8 cellular contexts compared by ENCODE assay signal in the genomic region with DNA sequence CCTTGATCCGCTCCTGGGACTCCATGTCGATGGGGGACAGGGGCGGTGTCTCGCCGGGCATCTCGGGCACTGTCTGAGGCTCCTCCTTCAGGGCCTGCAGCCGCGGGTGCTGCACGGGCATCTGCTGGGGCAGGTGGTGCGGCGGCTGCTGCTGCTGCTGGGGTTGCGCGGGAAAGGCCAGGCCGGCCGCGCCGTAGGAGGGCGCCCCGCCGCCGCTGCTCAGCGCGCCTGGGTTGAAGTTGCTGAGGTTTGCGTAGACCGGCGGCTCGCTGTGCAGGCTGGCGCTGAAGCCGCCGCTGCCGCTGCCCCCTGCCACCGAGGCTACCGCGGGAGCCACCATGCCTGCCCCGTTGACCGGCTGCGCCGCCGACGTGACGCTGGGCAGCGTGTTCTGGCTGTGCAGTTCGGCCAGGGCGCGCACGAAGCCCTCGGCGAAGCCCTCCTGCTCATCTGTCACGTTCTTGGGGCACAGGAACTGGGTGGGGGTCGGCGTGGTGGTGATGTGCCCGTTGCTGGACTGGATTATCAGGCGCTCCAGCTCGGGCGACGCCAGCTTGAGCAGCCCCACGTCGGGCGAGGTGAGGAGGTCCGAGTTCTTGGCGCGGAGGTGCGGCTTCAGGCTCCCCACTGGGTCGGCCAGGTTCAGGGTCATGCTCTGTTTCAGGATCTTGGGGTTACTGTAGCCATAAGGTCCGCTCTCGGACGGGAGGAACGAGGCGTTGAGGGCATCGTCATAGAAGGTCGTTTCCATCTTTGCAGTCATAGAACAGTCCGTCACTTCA. TPM values are rescaled to one million over a fixed set of nuclear protein-coding genes. Genes with fewer than 3 reads are reported as not detected.
A peak's percentile ranks its signal among the peaks of the same experiment; 100 is the strongest.
DNase-seq lines count a peak whose midpoint lies in the region; ATAC-seq and TF ChIP-seq lines count a peak whose summit lies in the region.

No MANE protein-coding gene starts in this region.

- TF ChIP-seq CTCF in HEK293 (tag by site-specific recombination; IDR thresholded peaks at IDR 0.05) (no peak), foreskin fibroblast (IDR thresholded peaks at IDR 0.05; ENCODE audit: low read depth, low read length) (no peak), neural progenitor cell (IDR thresholded peaks at IDR 0.05) (no peak)

- peaks cover 32% of the 10 kb centered on the region for H3K4me1 Mint-ChIP-seq in neural progenitor cell

- peak overlapping the region; percentile 97 for H3K27ac ChIP-seq in HEK293 (ENCODE audit: extremely low read depth, low read depth, low read length)
- no peak overlapping the region for H3K27ac ChIP-seq in neural progenitor cell
- peak overlapping the region; percentile 100 for H3K27ac ChIP-seq in subcutaneous abdominal adipose tissue (ENCODE audit: low read depth, low read length)

- peak overlapping the region; percentile 84 for H3K4me2 ChIP-seq in neural progenitor cell

- H3K9me3 ChIP-seq in HEK293 (ENCODE audit: control insufficient read depth, insufficient read depth, low read depth, low read length): no peaks in the 10 kb centered on the region
- no peaks in the 10 kb centered on the region for H3K9me3 ChIP-seq in neural progenitor cell (ENCODE audit: low read depth)
- no peaks in the 10 kb centered on the region for H3K9me3 ChIP-seq in subcutaneous abdominal adipose tissue (ENCODE audit: control insufficient read depth in 5 of 5, low read length in 5 of 5)

- peak overlapping the region; percentile 95 for H3K27ac Mint-ChIP-seq in neural progenitor cell

- CTCF ChIA-PET in HEK293 (lab: Yijun Ruan, JAX): interaction anchor here (0.6 to 1.5 kb wide), 5 partner anchors 14 to 431 kb away, joined by 3 to 5 read pairs (median 4); no protein-coding TSS in a partner anchor

- H3K4me1 ChIP-seq in HEK293 (ENCODE audit: control insufficient read depth, insufficient read depth, low read length) (peaks cover 9% of the 10 kb centered on the region), neural progenitor cell (peaks cover 19% of the 10 kb centered on the region), subcutaneous abdominal adipose tissue (ENCODE audit: control insufficient read depth in 5 of 5, insufficient read depth in 5 of 5, low read length in 5 of 5) (peaks cover 9 to 32% (median 18%) of the 10 kb centered on the region in 5 donors)

- peak; percentile 58 for DNase-seq in D341Med (ENCODE audit: low spot score)
- DNase-seq in OCI-M1 (lab: John Stamatoyannopoulos, UW): peak; percentile 34
- DNase-seq in activated effector memory CD4-positive, alpha-beta T cell treated with anti-CD3 and anti-CD28 coated beads, Interleukin-2, amount 50 U/mL, for 16 hours: peak; percentile 82
- peak in 1 of 2 donors; percentile 60 for DNase-seq in foreskin fibroblast
- DNase-seq in neural progenitor cell (ENCODE audit: low spot score): peak; percentile 75

- H3K36me3 ChIP-seq in HEK293 (ENCODE audit: control insufficient read depth in 2 of 2, insufficient read depth in 1 of 2, low read length in 2 of 2) (peaks cover 0 to 18% of the 10 kb centered on the region in 2 experiments; a peak in 1 of 3 replicates), neural progenitor cell (no peaks in the 10 kb centered on the region), subcutaneous abdominal adipose tissue (ENCODE audit: control insufficient read depth in 5 of 5, insufficient read depth in 5 of 5, low read length in 5 of 5) (peaks cover 0 to 11% (median 9%) of the 10 kb centered on the region in 5 donors)

- ATAC-seq in GM18519 (IDR thresholded peaks at IDR 0.05; ENCODE audit: low FRiP score, unreplicated experiment): no peak

- POLR2A ChIA-PET in HEK293 (lab: Yijun Ruan, JAX): interaction anchor here (0.6 to 3.0 kb wide), 17 partner anchors 9 to 1032 kb away, joined by 3 to 20 read pairs (median 4); partner anchors contain the start of genes FGGY, HOOK1 and MYSM1

- no peak overlapping the region for H3K9ac ChIP-seq in neural progenitor cell
- H3K9ac ChIP-seq in subcutaneous abdominal adipose tissue (ENCODE audit: low read length in 5 of 5): peak overlapping the region; percentile 84 to 100 (median 100)

- H3K27me3 ChIP-seq in neural progenitor cell: peaks cover 76% of the 10 kb centered on the region
- no peaks in the 10 kb centered on the region for H3K27me3 ChIP-seq in subcutaneous abdominal adipose tissue (ENCODE audit: control insufficient read depth in 5 of 5, insufficient read depth in 4 of 5, low read length in 5 of 5)

- peaks cover 2% of the 10 kb centered on the region for H3K9me3 Mint-ChIP-seq in neural progenitor cell

- peaks cover 32% of the 10 kb centered on the region for H3F3A ChIP-seq in neural progenitor cell (ENCODE audit: low read depth)

- H3K4me3 Mint-ChIP-seq in neural progenitor cell: peak overlapping the region; percentile 94

- H2AFZ ChIP-seq in neural progenitor cell (replicated peaks): peak overlapping the region; percentile 13

- H4K20me1 ChIP-seq in neural progenitor cell (ENCODE audit: low read depth): peaks cover 19% of the 10 kb centered on the region

- no peaks in the 10 kb centered on the region for H3K79me2 ChIP-seq in neural progenitor cell (ENCODE audit: low read depth)

- peaks cover 30% of the 10 kb centered on the region for H3K27me3 Mint-ChIP-seq in neural progenitor cell (ENCODE audit: insufficient read depth, low read depth)

- peak overlapping the region; percentile 91 for H3K4me3 ChIP-seq in HEK293 (ENCODE audit: low read depth, low read length)
- peak overlapping the region; percentile 73 to 93 for H3K4me3 ChIP-seq in foreskin fibroblast (ENCODE audit: low read depth in 1 of 2, low read length in 2 of 2)
- peak overlapping the region; percentile 61 for H3K4me3 ChIP-seq in neural progenitor cell
- peak overlapping the region; percentile 79 to 100 (median 98) for H3K4me3 ChIP-seq in subcutaneous abdominal adipose tissue (ENCODE audit: low read depth in 1 of 5, low read length in 5 of 5)

- H3K36me3 Mint-ChIP-seq in neural progenitor cell: peaks cover 4% of the 10 kb centered on the region

TF ChIP-seq in HEK293, 187 proteins besides CTCF, POLR2A, EP300 and RAD21 (continues in another document):
- TF ChIP-seq, protein P1, sequence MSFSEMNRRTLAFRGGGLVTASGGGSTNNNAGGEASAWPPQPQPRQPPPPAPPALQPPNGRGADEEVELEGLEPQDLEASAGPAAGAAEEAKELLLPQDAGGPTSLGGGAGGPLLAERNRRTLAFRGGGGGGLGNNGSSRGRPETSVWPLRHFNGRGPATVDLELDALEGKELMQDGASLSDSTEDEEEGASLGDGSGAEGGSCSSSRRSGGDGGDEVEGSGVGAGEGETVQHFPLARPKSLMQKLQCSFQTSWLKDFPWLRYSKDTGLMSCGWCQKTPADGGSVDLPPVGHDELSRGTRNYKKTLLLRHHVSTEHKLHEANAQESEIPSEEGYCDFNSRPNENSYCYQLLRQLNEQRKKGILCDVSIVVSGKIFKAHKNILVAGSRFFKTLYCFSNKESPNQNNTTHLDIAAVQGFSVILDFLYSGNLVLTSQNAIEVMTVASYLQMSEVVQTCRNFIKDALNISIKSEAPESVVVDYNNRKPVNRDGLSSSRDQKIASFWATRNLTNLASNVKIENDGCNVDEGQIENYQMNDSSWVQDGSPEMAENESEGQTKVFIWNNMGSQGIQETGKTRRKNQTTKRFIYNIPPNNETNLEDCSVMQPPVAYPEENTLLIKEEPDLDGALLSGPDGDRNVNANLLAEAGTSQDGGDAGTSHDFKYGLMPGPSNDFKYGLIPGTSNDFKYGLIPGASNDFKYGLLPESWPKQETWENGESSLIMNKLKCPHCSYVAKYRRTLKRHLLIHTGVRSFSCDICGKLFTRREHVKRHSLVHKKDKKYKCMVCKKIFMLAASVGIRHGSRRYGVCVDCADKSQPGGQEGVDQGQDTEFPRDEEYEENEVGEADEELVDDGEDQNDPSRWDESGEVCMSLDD (tag by site-specific recombination; IDR thresholded peaks at IDR 0.05): 0 out of 2 replicates have a peak, but pooled peaks have one; percentile 42
- TF ChIP-seq ZNF121 (tag by site-specific recombination; IDR thresholded peaks at IDR 0.05) (peak; percentile 43; the same call in 1 of the 2 replicates), ZNF324 (tag by site-specific recombination; IDR thresholded peaks at IDR 0.05) (0 out of 2 replicates have a peak, but pooled peaks have one; percentile 4), ZNF658 (tag by site-specific recombination; IDR thresholded peaks at IDR 0.05) (0 out of 2 replicates have a peak, but pooled peaks have one; percentile 55), GLIS2 (tag by site-specific recombination; IDR thresholded peaks at IDR 0.05) (peak; percentile 46; the same call in 1 of the 2 replicates), ZNF768 (tag by site-specific recombination; IDR thresholded peaks at IDR 0.05) (0 out of 2 replicates have a peak, but pooled peaks have one; percentile 17), ZBTB26 (tag by site-specific recombination; optimal IDR thresholded peaks at IDR 0.05) (peak; percentile 43), ZNF600 (tag by site-specific recombination; IDR thresholded peaks at IDR 0.05) (peak; percentile 57; the same call in 1 of the 2 replicates), YY2 (tag by site-specific recombination; IDR thresholded peaks at IDR 0.05) (0 out of 2 replicates have a peak, but pooled peaks have one; percentile 19), ZNF146 (tag by site-specific recombination; IDR thresholded peaks at IDR 0.05) (peak; percentile 10; the same call in 1 of the 2 replicates), PRDM6 (tag by site-specific recombination; IDR thresholded peaks at IDR 0.05) (no peak)

RNA-seq across cellular contexts. Expression of gene JUN, which starts 1.3 kb away (rescaled TPM):
- 10.2 and 16.8 TPM in 2 replicates for total RNA-seq in neural progenitor cell (ENCODE audit: low replicate concordance)
